ENCODE assay signal across 1 cellular context in the genomic region with DNA sequence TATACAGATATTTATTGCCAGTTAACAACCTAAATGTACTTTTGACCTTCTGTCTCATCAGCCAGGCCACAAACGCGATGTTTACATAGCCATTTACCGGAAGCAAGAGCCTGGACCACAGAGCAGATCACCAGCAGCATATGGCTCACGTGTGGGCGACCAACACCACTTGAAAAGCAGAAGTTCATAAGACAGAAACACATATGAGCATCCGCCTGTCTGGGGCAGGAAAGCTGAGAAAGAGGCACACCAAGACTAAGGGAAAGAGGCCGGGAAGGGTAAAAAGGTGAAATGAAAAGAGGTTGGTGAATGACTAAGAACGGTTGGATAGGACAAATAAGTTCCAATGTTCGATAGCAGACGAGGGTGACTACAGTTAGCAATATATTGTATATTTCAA.
TF ChIP-seq lines count a peak whose summit lies in the region.

No MANE protein-coding gene starts in this region.

TF ChIP-seq in HepG2, 621 proteins besides CTCF, POLR2A, EP300 and RAD21 (continued from another document and continues in another):
- TF ChIP-seq, protein P1, sequence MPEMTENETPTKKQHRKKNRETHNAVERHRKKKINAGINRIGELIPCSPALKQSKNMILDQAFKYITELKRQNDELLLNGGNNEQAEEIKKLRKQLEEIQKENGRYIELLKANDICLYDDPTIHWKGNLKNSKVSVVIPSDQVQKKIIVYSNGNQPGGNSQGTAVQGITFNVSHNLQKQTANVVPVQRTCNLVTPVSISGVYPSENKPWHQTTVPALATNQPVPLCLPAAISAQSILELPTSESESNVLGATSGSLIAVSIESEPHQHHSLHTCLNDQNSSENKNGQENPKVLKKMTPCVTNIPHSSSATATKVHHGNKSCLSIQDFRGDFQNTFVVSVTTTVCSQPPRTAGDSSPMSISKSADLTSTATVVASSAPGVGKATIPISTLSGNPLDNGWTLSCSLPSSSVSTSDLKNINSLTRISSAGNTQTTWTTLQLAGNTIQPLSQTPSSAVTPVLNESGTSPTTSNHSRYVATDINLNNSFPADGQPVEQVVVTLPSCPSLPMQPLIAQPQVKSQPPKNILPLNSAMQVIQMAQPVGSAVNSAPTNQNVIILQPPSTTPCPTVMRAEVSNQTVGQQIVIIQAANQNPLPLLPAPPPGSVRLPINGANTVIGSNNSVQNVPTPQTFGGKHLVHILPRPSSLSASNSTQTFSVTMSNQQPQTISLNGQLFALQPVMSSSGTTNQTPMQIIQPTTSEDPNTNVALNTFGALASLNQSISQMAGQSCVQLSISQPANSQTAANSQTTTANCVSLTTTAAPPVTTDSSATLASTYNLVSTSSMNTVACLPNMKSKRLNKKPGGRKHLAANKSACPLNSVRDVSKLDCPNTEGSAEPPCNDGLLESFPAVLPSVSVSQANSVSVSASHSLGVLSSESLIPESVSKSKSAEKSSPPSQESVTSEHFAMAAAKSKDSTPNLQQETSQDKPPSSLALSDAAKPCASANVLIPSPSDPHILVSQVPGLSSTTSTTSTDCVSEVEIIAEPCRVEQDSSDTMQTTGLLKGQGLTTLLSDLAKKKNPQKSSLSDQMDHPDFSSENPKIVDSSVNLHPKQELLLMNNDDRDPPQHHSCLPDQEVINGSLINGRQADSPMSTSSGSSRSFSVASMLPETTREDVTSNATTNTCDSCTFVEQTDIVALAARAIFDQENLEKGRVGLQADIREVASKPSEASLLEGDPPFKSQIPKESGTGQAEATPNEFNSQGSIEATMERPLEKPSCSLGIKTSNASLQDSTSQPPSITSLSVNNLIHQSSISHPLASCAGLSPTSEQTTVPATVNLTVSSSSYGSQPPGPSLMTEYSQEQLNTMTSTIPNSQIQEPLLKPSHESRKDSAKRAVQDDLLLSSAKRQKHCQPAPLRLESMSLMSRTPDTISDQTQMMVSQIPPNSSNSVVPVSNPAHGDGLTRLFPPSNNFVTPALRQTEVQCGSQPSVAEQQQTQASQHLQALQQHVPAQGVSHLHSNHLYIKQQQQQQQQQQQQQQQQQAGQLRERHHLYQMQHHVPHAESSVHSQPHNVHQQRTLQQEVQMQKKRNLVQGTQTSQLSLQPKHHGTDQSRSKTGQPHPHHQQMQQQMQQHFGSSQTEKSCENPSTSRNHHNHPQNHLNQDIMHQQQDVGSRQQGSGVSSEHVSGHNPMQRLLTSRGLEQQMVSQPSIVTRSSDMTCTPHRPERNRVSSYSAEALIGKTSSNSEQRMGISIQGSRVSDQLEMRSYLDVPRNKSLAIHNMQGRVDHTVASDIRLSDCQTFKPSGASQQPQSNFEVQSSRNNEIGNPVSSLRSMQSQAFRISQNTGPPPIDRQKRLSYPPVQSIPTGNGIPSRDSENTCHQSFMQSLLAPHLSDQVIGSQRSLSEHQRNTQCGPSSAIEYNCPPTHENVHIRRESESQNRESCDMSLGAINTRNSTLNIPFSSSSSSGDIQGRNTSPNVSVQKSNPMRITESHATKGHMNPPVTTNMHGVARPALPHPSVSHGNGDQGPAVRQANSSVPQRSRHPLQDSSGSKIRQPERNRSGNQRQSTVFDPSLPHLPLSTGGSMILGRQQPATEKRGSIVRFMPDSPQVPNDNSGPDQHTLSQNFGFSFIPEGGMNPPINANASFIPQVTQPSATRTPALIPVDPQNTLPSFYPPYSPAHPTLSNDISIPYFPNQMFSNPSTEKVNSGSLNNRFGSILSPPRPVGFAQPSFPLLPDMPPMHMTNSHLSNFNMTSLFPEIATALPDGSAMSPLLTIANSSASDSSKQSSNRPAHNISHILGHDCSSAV (CRISPR knock-in tag; IDR thresholded peaks at IDR 0.05; ENCODE audit: borderline replicate concordance), result no peak
- TF ChIP-seq MTA3 (CRISPR knock-in tag; IDR thresholded peaks at IDR 0.05), result no peak
- TF ChIP-seq SIX4 (CRISPR knock-in tag; IDR thresholded peaks at IDR 0.05), result no peak
- TF ChIP-seq RXRA (CRISPR knock-in tag; IDR thresholded peaks at IDR 0.05), result no peak; the same call in 1 of the 2 replicates
- TF ChIP-seq NBN (conservative IDR thresholded peaks at IDR 0.05), result no peak
- TF ChIP-seq, protein P2, sequence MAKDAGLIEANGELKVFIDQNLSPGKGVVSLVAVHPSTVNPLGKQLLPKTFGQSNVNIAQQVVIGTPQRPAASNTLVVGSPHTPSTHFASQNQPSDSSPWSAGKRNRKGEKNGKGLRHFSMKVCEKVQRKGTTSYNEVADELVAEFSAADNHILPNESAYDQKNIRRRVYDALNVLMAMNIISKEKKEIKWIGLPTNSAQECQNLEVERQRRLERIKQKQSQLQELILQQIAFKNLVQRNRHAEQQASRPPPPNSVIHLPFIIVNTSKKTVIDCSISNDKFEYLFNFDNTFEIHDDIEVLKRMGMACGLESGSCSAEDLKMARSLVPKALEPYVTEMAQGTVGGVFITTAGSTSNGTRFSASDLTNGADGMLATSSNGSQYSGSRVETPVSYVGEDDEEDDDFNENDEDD (CRISPR knock-in tag; IDR thresholded peaks at IDR 0.05; ENCODE audit: borderline replicate concordance), result peak; percentile 53; the same call in 1 of the 2 replicates
- TF ChIP-seq, protein P3, sequence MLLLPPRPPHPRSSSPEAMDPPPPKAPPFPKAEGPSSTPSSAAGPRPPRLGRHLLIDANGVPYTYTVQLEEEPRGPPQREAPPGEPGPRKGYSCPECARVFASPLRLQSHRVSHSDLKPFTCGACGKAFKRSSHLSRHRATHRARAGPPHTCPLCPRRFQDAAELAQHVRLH (CRISPR knock-in tag; IDR thresholded peaks at IDR 0.05; ENCODE audit: borderline replicate concordance, low read depth), result peak; percentile 49; the same call in 1 of the 2 replicates
- TF ChIP-seq, protein P4, sequence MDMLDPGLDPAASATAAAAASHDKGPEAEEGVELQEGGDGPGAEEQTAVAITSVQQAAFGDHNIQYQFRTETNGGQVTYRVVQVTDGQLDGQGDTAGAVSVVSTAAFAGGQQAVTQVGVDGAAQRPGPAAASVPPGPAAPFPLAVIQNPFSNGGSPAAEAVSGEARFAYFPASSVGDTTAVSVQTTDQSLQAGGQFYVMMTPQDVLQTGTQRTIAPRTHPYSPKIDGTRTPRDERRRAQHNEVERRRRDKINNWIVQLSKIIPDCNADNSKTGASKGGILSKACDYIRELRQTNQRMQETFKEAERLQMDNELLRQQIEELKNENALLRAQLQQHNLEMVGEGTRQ (IDR thresholded peaks at IDR 0.05; ENCODE audit: low read depth, low read length), result no peak
- TF ChIP-seq, protein P4 (CRISPR knock-in tag; IDR thresholded peaks at IDR 0.05; ENCODE audit: borderline replicate concordance), result no peak; the same call in 1 of the 2 replicates
- TF ChIP-seq SP1 (IDR thresholded peaks at IDR 0.05), result no peak
- TF ChIP-seq SP1 (CRISPR knock-in tag; IDR thresholded peaks at IDR 0.05), result no peak
- no peak for TF ChIP-seq SRY (CRISPR knock-in tag; IDR thresholded peaks at IDR 0.05)
- TF ChIP-seq ZSCAN25 (CRISPR knock-in tag; IDR thresholded peaks at IDR 0.05), result 0 out of 2 replicates have a peak, but pooled peaks have one; percentile 21
- TF ChIP-seq, protein P5, sequence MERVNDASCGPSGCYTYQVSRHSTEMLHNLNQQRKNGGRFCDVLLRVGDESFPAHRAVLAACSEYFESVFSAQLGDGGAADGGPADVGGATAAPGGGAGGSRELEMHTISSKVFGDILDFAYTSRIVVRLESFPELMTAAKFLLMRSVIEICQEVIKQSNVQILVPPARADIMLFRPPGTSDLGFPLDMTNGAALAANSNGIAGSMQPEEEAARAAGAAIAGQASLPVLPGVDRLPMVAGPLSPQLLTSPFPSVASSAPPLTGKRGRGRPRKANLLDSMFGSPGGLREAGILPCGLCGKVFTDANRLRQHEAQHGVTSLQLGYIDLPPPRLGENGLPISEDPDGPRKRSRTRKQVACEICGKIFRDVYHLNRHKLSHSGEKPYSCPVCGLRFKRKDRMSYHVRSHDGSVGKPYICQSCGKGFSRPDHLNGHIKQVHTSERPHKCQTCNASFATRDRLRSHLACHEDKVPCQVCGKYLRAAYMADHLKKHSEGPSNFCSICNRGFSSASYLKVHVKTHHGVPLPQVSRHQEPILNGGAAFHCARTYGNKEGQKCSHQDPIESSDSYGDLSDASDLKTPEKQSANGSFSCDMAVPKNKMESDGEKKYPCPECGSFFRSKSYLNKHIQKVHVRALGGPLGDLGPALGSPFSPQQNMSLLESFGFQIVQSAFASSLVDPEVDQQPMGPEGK (CRISPR knock-in tag; IDR thresholded peaks at IDR 0.05), result peak; percentile 32; the same call in 1 of the 2 replicates
- TF ChIP-seq ATM (IDR thresholded peaks at IDR 0.05; ENCODE audit: borderline replicate concordance), result no peak
- no peak for TF ChIP-seq ZNF619 (CRISPR knock-in tag; IDR thresholded peaks at IDR 0.05)
- no peak for TF ChIP-seq ZNF530 (CRISPR knock-in tag; IDR thresholded peaks at IDR 0.05; ENCODE audit: low read depth)
- peak; percentile 69; the same call in 1 of the 2 replicates for TF ChIP-seq RXRB (CRISPR knock-in tag; IDR thresholded peaks at IDR 0.05; ENCODE audit: borderline replicate concordance)
- no peak for TF ChIP-seq PRMT3 (CRISPR knock-in tag; IDR thresholded peaks at IDR 0.05; ENCODE audit: borderline replicate concordance, low read depth)
- TF ChIP-seq ZSCAN20 (CRISPR knock-in tag; IDR thresholded peaks at IDR 0.05; ENCODE audit: borderline replicate concordance), result no peak
- peak; percentile 21; the same call in 1 of the 2 replicates for TF ChIP-seq ZNF335 (CRISPR knock-in tag; IDR thresholded peaks at IDR 0.05)
- TF ChIP-seq ZKSCAN1 (IDR thresholded peaks at IDR 0.05; ENCODE audit: low read length), result no peak
- peak; percentile 97 for TF ChIP-seq ETV5 (CRISPR knock-in tag; IDR thresholded peaks at IDR 0.05; ENCODE audit: borderline replicate concordance)
- TF ChIP-seq SRF (IDR thresholded peaks at IDR 0.05; ENCODE audit: low read depth, low read length), result no peak
- no peak; the same call in 1 of the 2 replicates for TF ChIP-seq RBFOX2 (IDR thresholded peaks at IDR 0.05; ENCODE audit: low read depth, low read length)
- TF ChIP-seq, protein P6, sequence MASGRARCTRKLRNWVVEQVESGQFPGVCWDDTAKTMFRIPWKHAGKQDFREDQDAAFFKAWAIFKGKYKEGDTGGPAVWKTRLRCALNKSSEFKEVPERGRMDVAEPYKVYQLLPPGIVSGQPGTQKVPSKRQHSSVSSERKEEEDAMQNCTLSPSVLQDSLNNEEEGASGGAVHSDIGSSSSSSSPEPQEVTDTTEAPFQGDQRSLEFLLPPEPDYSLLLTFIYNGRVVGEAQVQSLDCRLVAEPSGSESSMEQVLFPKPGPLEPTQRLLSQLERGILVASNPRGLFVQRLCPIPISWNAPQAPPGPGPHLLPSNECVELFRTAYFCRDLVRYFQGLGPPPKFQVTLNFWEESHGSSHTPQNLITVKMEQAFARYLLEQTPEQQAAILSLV (CRISPR knock-in tag; IDR thresholded peaks at IDR 0.05; ENCODE audit: borderline replicate concordance), result no peak
- TF ChIP-seq ZNF564 (CRISPR knock-in tag; IDR thresholded peaks at IDR 0.05), result no peak
- TF ChIP-seq CBX5 (CRISPR knock-in tag; IDR thresholded peaks at IDR 0.05; ENCODE audit: borderline replicate concordance), result peak; percentile 29; the same call in 1 of the 2 replicates
- no peak for TF ChIP-seq ZNF562 (CRISPR knock-in tag; IDR thresholded peaks at IDR 0.05; ENCODE audit: borderline replicate concordance)
- TF ChIP-seq, protein P7, sequence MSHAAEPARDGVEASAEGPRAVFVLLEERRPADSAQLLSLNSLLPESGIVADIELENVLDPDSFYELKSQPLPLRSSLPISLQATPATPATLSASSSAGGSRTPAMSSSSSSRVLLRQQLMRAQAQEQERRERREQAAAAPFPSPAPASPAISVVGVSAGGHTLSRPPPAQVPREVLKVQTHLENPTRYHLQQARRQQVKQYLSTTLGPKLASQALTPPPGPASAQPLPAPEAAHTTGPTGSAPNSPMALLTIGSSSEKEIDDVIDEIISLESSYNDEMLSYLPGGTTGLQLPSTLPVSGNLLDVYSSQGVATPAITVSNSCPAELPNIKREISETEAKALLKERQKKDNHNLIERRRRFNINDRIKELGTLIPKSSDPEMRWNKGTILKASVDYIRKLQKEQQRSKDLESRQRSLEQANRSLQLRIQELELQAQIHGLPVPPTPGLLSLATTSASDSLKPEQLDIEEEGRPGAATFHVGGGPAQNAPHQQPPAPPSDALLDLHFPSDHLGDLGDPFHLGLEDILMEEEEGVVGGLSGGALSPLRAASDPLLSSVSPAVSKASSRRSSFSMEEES (CRISPR knock-in tag; IDR thresholded peaks at IDR 0.05), result peak; percentile 77; the same call in 1 of the 2 replicates
- no peak for TF ChIP-seq HCFC1 (IDR thresholded peaks at IDR 0.05; ENCODE audit: low read depth, low read length)
- TF ChIP-seq, protein P8, sequence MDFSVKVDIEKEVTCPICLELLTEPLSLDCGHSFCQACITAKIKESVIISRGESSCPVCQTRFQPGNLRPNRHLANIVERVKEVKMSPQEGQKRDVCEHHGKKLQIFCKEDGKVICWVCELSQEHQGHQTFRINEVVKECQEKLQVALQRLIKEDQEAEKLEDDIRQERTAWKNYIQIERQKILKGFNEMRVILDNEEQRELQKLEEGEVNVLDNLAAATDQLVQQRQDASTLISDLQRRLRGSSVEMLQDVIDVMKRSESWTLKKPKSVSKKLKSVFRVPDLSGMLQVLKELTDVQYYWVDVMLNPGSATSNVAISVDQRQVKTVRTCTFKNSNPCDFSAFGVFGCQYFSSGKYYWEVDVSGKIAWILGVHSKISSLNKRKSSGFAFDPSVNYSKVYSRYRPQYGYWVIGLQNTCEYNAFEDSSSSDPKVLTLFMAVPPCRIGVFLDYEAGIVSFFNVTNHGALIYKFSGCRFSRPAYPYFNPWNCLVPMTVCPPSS (IDR thresholded peaks at IDR 0.05), result no peak
- TF ChIP-seq ZNF468 (CRISPR knock-in tag; IDR thresholded peaks at IDR 0.05), result no peak
- TF ChIP-seq, protein P9, sequence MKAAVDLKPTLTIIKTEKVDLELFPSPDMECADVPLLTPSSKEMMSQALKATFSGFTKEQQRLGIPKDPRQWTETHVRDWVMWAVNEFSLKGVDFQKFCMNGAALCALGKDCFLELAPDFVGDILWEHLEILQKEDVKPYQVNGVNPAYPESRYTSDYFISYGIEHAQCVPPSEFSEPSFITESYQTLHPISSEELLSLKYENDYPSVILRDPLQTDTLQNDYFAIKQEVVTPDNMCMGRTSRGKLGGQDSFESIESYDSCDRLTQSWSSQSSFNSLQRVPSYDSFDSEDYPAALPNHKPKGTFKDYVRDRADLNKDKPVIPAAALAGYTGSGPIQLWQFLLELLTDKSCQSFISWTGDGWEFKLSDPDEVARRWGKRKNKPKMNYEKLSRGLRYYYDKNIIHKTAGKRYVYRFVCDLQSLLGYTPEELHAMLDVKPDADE (CRISPR knock-in tag; IDR thresholded peaks at IDR 0.05), result no peak
- no peak for TF ChIP-seq KLF11 (CRISPR knock-in tag; IDR thresholded peaks at IDR 0.05)
- no peak for TF ChIP-seq ZNF136 (CRISPR knock-in tag; IDR thresholded peaks at IDR 0.05; ENCODE audit: low read depth)
